17 cellular contexts compared by ENCODE assay signal in the genomic region with DNA sequence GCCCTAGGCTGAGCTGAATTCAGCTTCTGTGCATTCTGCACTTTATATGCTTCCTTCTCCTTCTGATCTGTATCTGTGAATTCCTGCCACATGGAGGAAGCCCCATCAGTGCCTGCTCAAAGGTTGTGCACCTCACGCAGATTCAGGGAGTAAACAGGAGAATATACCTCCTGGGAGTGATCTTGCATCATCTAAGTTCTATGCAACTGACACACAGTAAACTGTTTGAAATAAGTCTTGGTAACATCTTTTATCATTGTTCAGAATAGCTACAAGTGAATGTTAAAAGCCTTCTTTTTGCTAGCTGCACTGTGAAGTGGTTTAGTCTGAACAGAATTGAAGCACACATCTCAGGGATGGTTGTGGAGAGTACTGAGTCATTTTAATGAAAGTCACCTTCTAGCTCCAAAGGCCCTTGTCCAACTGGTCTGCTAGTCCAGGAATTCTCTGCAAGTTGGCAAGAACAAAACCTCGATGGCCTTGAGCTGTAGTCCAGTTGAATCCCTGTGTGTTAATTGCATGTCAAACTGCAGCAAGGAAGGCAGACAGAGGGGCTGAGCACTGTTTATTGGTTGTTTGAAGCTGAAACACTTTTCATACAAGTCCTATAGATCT.
A peak's percentile ranks its signal among the peaks of the same experiment; 100 is the strongest.
DNase-seq lines count a peak whose midpoint lies in the region; ATAC-seq, FAIRE-seq and TF ChIP-seq lines count a peak whose summit lies in the region.
"Had no signal": no experiment of that assay in that cellular context is flagged by ENCODE, and none has a peak within 500 bp of the region (broad histone marks: within the 10 kb centered on the region; RNA-seq: fewer than 3 reads in every experiment).

No MANE protein-coding gene starts in this region.

- H3K4me3 Mint-ChIP-seq in HFFc6, result no peak overlapping the region

- TF ChIP-seq CTCF in AG09319 (IDR thresholded peaks at IDR 0.05; ENCODE audit: low read depth, low read length), result peak; percentile 2
- TF ChIP-seq CTCF in HFFc6 (IDR thresholded peaks at IDR 0.05), result peak; percentile 11; the same call in 1 of the 2 replicates
- no peak for TF ChIP-seq CTCF in bronchial epithelial cell (IDR thresholded peaks at IDR 0.05; ENCODE audit: insufficient read depth, low read length, severe bottlenecking)
- no peak for TF ChIP-seq CTCF in body of pancreas (IDR thresholded peaks at IDR 0.05)

- no peaks in the 10 kb centered on the region for H3K79me1 ChIP-seq in neuronal stem cell (ENCODE audit: low read depth, low read length)

- H3K18ac ChIP-seq in neuronal stem cell (ENCODE audit: low read length), result no peak overlapping the region

- H3K27ac Mint-ChIP-seq in HFFc6, result peak overlapping the region; percentile 7; the same call in 1 of the 2 replicates

- H3K27me3 ChIP-seq in bronchial epithelial cell (ENCODE audit: control insufficient read depth, insufficient read depth, low read length) (no peaks in the 10 kb centered on the region), neuronal stem cell (ENCODE audit: control insufficient read depth in 3 of 3, insufficient read depth in 3 of 3, low read depth in 1 of 3, low read length in 3 of 3) (no peaks in the 10 kb centered on the region), body of pancreas (no peaks in the 10 kb centered on the region)
- H3K27me3 ChIP-seq: BLaER1 treated with 17β-estradiol and CSF1 and Interleukin-3, amounts not matched to agents 10 nM and 100 nM had no signal

- intact Hi-C loops in body of pancreas (cut with DNase I), result no loop called here

- H3K9me3 Mint-ChIP-seq in HFFc6, result no peaks in the 10 kb centered on the region

- H2BK5ac ChIP-seq in neuronal stem cell (ENCODE audit: low read length), result no peak overlapping the region

- H2AK5ac ChIP-seq in neuronal stem cell (ENCODE audit: low read depth, low read length), result no peak overlapping the region

- no peaks in the 10 kb centered on the region for H3K9me3 ChIP-seq in neuronal stem cell (replicated peaks in 1 of 2; ENCODE audit: control insufficient read depth in 2 of 2, insufficient read depth in 1 of 2, low read depth in 1 of 2, low read length in 2 of 2)
- no peaks in the 10 kb centered on the region for H3K9me3 ChIP-seq in body of pancreas
- H3K9me3 ChIP-seq: BLaER1 treated with 17β-estradiol and CSF1 and Interleukin-3, amounts not matched to agents 10 nM and 100 nM had no signal

- no peak overlapping the region for H2BK15ac ChIP-seq in neuronal stem cell (ENCODE audit: low read length)

- no CpG with 5 or more reads among the region's 2 CpGs for WGBS in neuronal stem cell (ENCODE audit: extremely low coverage in 2 of 2, insufficient read length in 2 of 2, insufficient replicate concordance in 1 of 2), 2 donors
- WGBS in body of pancreas, 2 donors, result 42 to 71% methylated on average over 2 of the region's 2 CpGs

- H3K4me1 Mint-ChIP-seq in HFFc6 (ENCODE audit: low read depth), result peaks cover 55% of the 10 kb centered on the region

- no peak overlapping the region for H3K23ac ChIP-seq in neuronal stem cell (ENCODE audit: low read depth, low read length, poor library complexity)

- no peak overlapping the region for H4K8ac ChIP-seq in neuronal stem cell (ENCODE audit: low read depth, low read length)

- no peak overlapping the region for H4K91ac ChIP-seq in neuronal stem cell (ENCODE audit: low read depth, low read length, poor library complexity)

- H3K4ac ChIP-seq in neuronal stem cell (ENCODE audit: low read length), result no peak overlapping the region

- peaks cover 4 to 14% of the 10 kb centered on the region in 2 donors for H3K4me1 ChIP-seq in neuronal stem cell (ENCODE audit: control insufficient read depth in 2 of 2, insufficient read depth in 1 of 2, low read depth in 1 of 2, low read length in 2 of 2)
- H3K4me1 ChIP-seq in body of pancreas, result no peaks in the 10 kb centered on the region
- H3K4me1 ChIP-seq: BLaER1 treated with 17β-estradiol and CSF1 and Interleukin-3, amounts not matched to agents 10 nM and 100 nM had no signal

- no peaks in the 10 kb centered on the region; the same call in 1 of the 2 replicates for H3K27me3 Mint-ChIP-seq in HFFc6 (ENCODE audit: insufficient read depth)

- H3K36me3 ChIP-seq in bronchial epithelial cell (ENCODE audit: control insufficient read depth, insufficient read depth, low read length), result no peaks in the 10 kb centered on the region
- no peaks in the 10 kb centered on the region for H3K36me3 ChIP-seq in neuronal stem cell (replicated peaks in 1 of 2; ENCODE audit: control insufficient read depth in 2 of 2, insufficient read depth in 2 of 2, low read length in 2 of 2)
- H3K36me3 ChIP-seq in body of pancreas (replicated peaks in 1 of 2; ENCODE audit: insufficient read depth in 1 of 2, low read depth in 2 of 2), result no peaks in the 10 kb centered on the region
- H3K36me3 ChIP-seq: BLaER1 treated with 17β-estradiol and CSF1 and Interleukin-3, amounts not matched to agents 10 nM and 100 nM had no signal

- H3K4me2 ChIP-seq in neuronal stem cell (ENCODE audit: insufficient read depth, low read length, poor library complexity, severe bottlenecking), result no peak overlapping the region
- H3K4me2 ChIP-seq: BLaER1 treated with 17β-estradiol and CSF1 and Interleukin-3, amounts not matched to agents 10 nM and 100 nM had no signal

- H3K4me3 ChIP-seq in bronchial epithelial cell (ENCODE audit: low read depth, low read length) (no peak overlapping the region), neuronal stem cell (ENCODE audit: low read length in 2 of 2) (no peak overlapping the region), body of pancreas (no peak overlapping the region)
- H3K4me3 ChIP-seq: BLaER1 treated with 17β-estradiol and CSF1 and Interleukin-3, amounts not matched to agents 10 nM and 100 nM; K562 had no signal

- no peak overlapping the region for H2BK120ac ChIP-seq in neuronal stem cell (ENCODE audit: low read depth, low read length)

- H2AFZ ChIP-seq in neuronal stem cell (ENCODE audit: low read length), result peak overlapping the region; percentile 57

- FAIRE-seq in bronchial epithelial cell (lab: Jason Lieb, UNC), result peak; percentile 18
- no peak for FAIRE-seq in HTR-8/SVneo (lab: Jason Lieb, UNC)
- FAIRE-seq: K562 had no signal

- DNase-seq in AG09319 (ENCODE audit: extremely low read depth, low read depth) (no peak), HFFc6 (no peak), bronchial epithelial cell (ENCODE audit: low read depth) (no peak), neuronal stem cell (ENCODE audit: low spot score) (no peak), HTR-8/SVneo (ENCODE audit: insufficient read length, low spot score) (no peak), body of pancreas (no peak)
- no peak for DNase-seq in stimulated activated CD4-positive, alpha-beta T cell treated with anti-CD3 and anti-CD28 coated beads, Interleukin-4, amount 100 ng/mL, for 4 hours
- DNase-seq: HCEC 1CT; NCI-H1092 treated with DMSO at 0.1 percent for 48 hours; NCI-H1694; NCI-H2107; NCI-H226; NCI-H526; NK-92 treated with Interleukin-12 subunit alpha and Interleukin-12 subunit beta, amount 100 ng/mL, for 24 hours had no signal

- no peak for ATAC-seq in body of pancreas
- ATAC-seq in HG02970 (IDR thresholded peaks at IDR 0.05; ENCODE audit: low FRiP score, unreplicated experiment), result no peak
- ATAC-seq: K562 had no signal

- H2BK12ac ChIP-seq in neuronal stem cell (ENCODE audit: low read length), result no peak overlapping the region

- peaks cover 6% of the 10 kb centered on the region; the same call in 1 of the 2 replicates for H3K36me3 Mint-ChIP-seq in HFFc6 (ENCODE audit: low read depth)

- no peak overlapping the region for H3K9ac ChIP-seq in neuronal stem cell (ENCODE audit: low read depth, low read length, poor library complexity)
- H3K9ac ChIP-seq: BLaER1 treated with 17β-estradiol and CSF1 and Interleukin-3, amounts not matched to agents 10 nM and 100 nM had no signal

- H3K27ac ChIP-seq in neuronal stem cell (replicated peaks; ENCODE audit: low read length), result no peak overlapping the region
- no peak overlapping the region for H3K27ac ChIP-seq in body of pancreas
- H3K27ac ChIP-seq: BLaER1 treated with 17β-estradiol and CSF1 and Interleukin-3, amounts not matched to agents 10 nM and 100 nM had no signal

- TF ChIP-seq POLR2A in body of pancreas (IDR thresholded peaks at IDR 0.05), result no peak

- no peak overlapping the region for H3K14ac ChIP-seq in neuronal stem cell (ENCODE audit: low read length)

Comparison
In these comparisons a context has a peak if more than half of its experiments do, and no peak if none do; other contexts are left out.
1. CTCF ChIP-seq: peak in AG09319 (single experiment) and HFFc6 (single experiment); none in bronchial epithelial cell (single experiment) and body of pancreas (0 of 7).